ENCODE assay signal across 20 cellular contexts in the genomic region with DNA sequence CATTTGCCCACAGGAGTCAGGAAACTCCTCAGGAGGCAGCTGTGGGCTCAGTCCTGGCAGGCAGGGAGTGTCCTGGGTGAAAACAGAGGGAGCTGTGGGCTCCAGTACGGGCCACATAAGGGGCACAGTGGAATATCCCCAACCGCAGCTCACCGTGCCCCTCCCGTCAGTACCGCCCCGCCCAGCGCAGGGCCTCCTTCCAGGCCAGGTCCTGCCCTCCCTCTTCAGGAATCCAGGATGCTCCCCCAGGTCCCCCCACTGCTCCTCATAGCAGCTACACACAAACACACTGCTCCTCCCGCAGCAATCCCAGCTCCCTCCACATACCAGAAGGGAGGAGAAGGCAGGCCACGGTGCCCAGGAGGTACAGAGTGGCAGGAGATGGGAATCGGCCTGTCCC.
A peak's percentile ranks its signal among the peaks of the same experiment; 100 is the strongest.
DNase-seq lines count a peak whose midpoint lies in the region; ATAC-seq, FAIRE-seq and TF ChIP-seq lines count a peak whose summit lies in the region.
"Had no signal": no experiment of that assay in that cellular context is flagged by ENCODE, and none has a peak within 500 bp of the region (broad histone marks: within the 10 kb centered on the region; RNA-seq: fewer than 3 reads in every experiment).

No MANE protein-coding gene starts in this region.

- H3K27me3 Mint-ChIP-seq in GM23338 (ENCODE audit: insufficient read depth, low read depth, poor library complexity) (no peaks in the 10 kb centered on the region), astrocyte (ENCODE audit: low read depth, unreplicated experiment) (no peaks in the 10 kb centered on the region)
- H3K27me3 Mint-ChIP-seq: activated CD8-positive, alpha-beta memory T cell treated with anti-CD3 and anti-CD28 coated beads, Interleukin-2, amount 10 ng/mL, durations not matched to agents 7 days and 5 days; CD4-positive, alpha-beta T cell had no signal

- no peaks in the 10 kb centered on the region for H3K79me2 ChIP-seq in GM23338 (replicated peaks; ENCODE audit: insufficient read depth)
- no peaks in the 10 kb centered on the region for H3K79me2 ChIP-seq in astrocyte (ENCODE audit: insufficient read depth, low read length)

- H3K4me1 ChIP-seq in GM23338 (ENCODE audit: insufficient read depth) (no peaks in the 10 kb centered on the region; the same call in none of the 2 replicates), astrocyte (ENCODE audit: insufficient read depth, low read length) (peaks cover 9% of the 10 kb centered on the region), lower lobe of right lung (peaks cover 56% of the 10 kb centered on the region)
- H3K4me1 ChIP-seq: colonic mucosa had no signal

- intact Hi-C loops in lower lobe of right lung (cut with DNase I): no loop called here

- peak; percentile 82 for ATAC-seq in GM23338
- ATAC-seq in lower lobe of right lung: peak; percentile 10 to 31
- ATAC-seq in GM21576 (IDR thresholded peaks at IDR 0.05; ENCODE audit: unreplicated experiment): no peak
- no peak for ATAC-seq in HG03432 (IDR thresholded peaks at IDR 0.05; ENCODE audit: unreplicated experiment)
- ATAC-seq: activated CD4-positive, CD25-positive, alpha-beta regulatory T cell treated with anti-CD3 and anti-CD28 coated beads, Interleukin-2, amount 50 U/mL, for 24 hours; activated CD8-positive, alpha-beta memory T cell treated with anti-CD3 and anti-CD28 coated beads, Interleukin-2, amount 10 ng/mL, durations not matched to agents 7 days and 5 days had no signal

- H3K9ac ChIP-seq in astrocyte (ENCODE audit: low read length): no peak overlapping the region
- H3K9ac ChIP-seq: GM23248 had no signal

- no peaks in the 10 kb centered on the region for H3K9me3 ChIP-seq in astrocyte (ENCODE audit: insufficient read depth, low read depth, low read length)
- no peaks in the 10 kb centered on the region for H3K9me3 ChIP-seq in lower lobe of right lung
- H3K9me3 ChIP-seq: colonic mucosa had no signal

- no peak overlapping the region for H3K4me2 ChIP-seq in GM23338
- no peak overlapping the region for H3K4me2 ChIP-seq in astrocyte (ENCODE audit: low read length)

- H3K9me3 Mint-ChIP-seq in GM23338: no peaks in the 10 kb centered on the region
- no peaks in the 10 kb centered on the region for H3K9me3 Mint-ChIP-seq in astrocyte (ENCODE audit: unreplicated experiment)
- H3K9me3 Mint-ChIP-seq: CD4-positive, alpha-beta T cell; immature natural killer cell; neural crest cell had no signal

- no peak overlapping the region for H3K4me3 ChIP-seq in GM23338
- no peak overlapping the region for H3K4me3 ChIP-seq in astrocyte (ENCODE audit: insufficient read depth, low read depth, low read length)
- H3K4me3 ChIP-seq in lower lobe of right lung: no peak overlapping the region
- H3K4me3 ChIP-seq in skin epidermis: no peak overlapping the region
- H3K4me3 ChIP-seq: colonic mucosa, GM23248 had no signal

- H3K27ac Mint-ChIP-seq in GM23338 (0 out of 2 replicates have a peak overlapping the region, but pooled peaks have one; percentile 11), astrocyte (ENCODE audit: unreplicated experiment) (peak overlapping the region; percentile 71)
- H3K27ac Mint-ChIP-seq: activated CD8-positive, alpha-beta memory T cell treated with anti-CD3 and anti-CD28 coated beads, Interleukin-2, amount 10 ng/mL, durations not matched to agents 7 days and 5 days; immature natural killer cell had no signal

- H3K36me3 Mint-ChIP-seq in GM23338 (ENCODE audit: low read depth) (no peaks in the 10 kb centered on the region; the same call in 2 of the 3 replicates), astrocyte (ENCODE audit: low read depth, unreplicated experiment) (peaks cover 28% of the 10 kb centered on the region)
- H3K36me3 Mint-ChIP-seq: activated CD8-positive, alpha-beta memory T cell treated with anti-CD3 and anti-CD28 coated beads, Interleukin-2, amount 10 ng/mL, durations not matched to agents 7 days and 5 days; immature natural killer cell had no signal

- no peak overlapping the region for H2AFZ ChIP-seq in GM23338
- H2AFZ ChIP-seq in astrocyte (ENCODE audit: low read depth, low read length): no peak overlapping the region
- H2AFZ ChIP-seq: GM23248 had no signal

- H3K4me1 Mint-ChIP-seq in GM23338 (peaks cover 12% of the 10 kb centered on the region), astrocyte (ENCODE audit: low read depth, unreplicated experiment) (peaks cover 12% of the 10 kb centered on the region)
- H3K4me1 Mint-ChIP-seq: activated CD8-positive, alpha-beta memory T cell treated with anti-CD3 and anti-CD28 coated beads, Interleukin-2, amount 10 ng/mL, durations not matched to agents 7 days and 5 days; immature natural killer cell had no signal

- no peak for FAIRE-seq in astrocyte (lab: Jason Lieb, UNC)
- FAIRE-seq: endothelial cell of umbilical vein had no signal

- H3F3A ChIP-seq in GM23338 (replicated peaks; ENCODE audit: low read depth): no peaks in the 10 kb centered on the region

- H3K9me2 ChIP-seq in GM23338 (ENCODE audit: insufficient read depth): no peaks in the 10 kb centered on the region

- DNase-seq in GM23338 (ENCODE audit: low spot score) (peak; percentile 33), astrocyte (ENCODE audit: low read depth) (no peak), lower lobe of right lung (peak; percentile 42), retina (no peak), NCI-H2227 treated with DMSO at 0.1 percent for 48 hours (lab: John Stamatoyannopoulos, UW) (no peak)
- DNase-seq: ACHN; activated CD8-positive, alpha-beta memory T cell treated with anti-CD3 and anti-CD28 coated beads, Interleukin-2, amount 10 ng/mL, durations not matched to agents 7 days and 5 days; activated gamma-delta T cell; colonic mucosa; GM23248; immature natural killer cell; NCI-H1436; stimulated activated CD4-positive, alpha-beta T cell treated with anti-CD3 and anti-CD28 coated beads, Interleukin-4, amount 100 ng/mL, for 24 hours had no signal

- H3K27me3 ChIP-seq in GM23338 (ENCODE audit: insufficient read depth) (no peaks in the 10 kb centered on the region), astrocyte (ENCODE audit: insufficient read depth, low read length) (no peaks in the 10 kb centered on the region), lower lobe of right lung (ENCODE audit: low read depth) (no peaks in the 10 kb centered on the region)
- H3K27me3 ChIP-seq: colonic mucosa had no signal

- H3K36me3 ChIP-seq in GM23338 (ENCODE audit: insufficient read depth): no peaks in the 10 kb centered on the region
- peaks cover 7% of the 10 kb centered on the region for H3K36me3 ChIP-seq in astrocyte (ENCODE audit: insufficient read depth, low read length)
- peaks cover 22% of the 10 kb centered on the region for H3K36me3 ChIP-seq in lower lobe of right lung
- H3K36me3 ChIP-seq: colonic mucosa had no signal

- H4K20me1 ChIP-seq in GM23338 (replicated peaks; ENCODE audit: insufficient read depth) (no peaks in the 10 kb centered on the region), astrocyte (ENCODE audit: insufficient read depth, low read length) (peaks cover 64% of the 10 kb centered on the region)

- no peak overlapping the region for H3K4me3 Mint-ChIP-seq in GM23338
- H3K4me3 Mint-ChIP-seq in astrocyte (ENCODE audit: unreplicated experiment): no peak overlapping the region
- H3K4me3 Mint-ChIP-seq: activated CD8-positive, alpha-beta memory T cell treated with anti-CD3 and anti-CD28 coated beads, Interleukin-2, amount 10 ng/mL, durations not matched to agents 7 days and 5 days; CD4-positive, alpha-beta T cell; immature natural killer cell; neural crest cell had no signal

- TF ChIP-seq CTCF in GM23338 (conservative IDR thresholded peaks at IDR 0.05; ENCODE audit: low read depth in 2 of 2): no peak
- no peak for TF ChIP-seq CTCF in astrocyte (IDR thresholded peaks at IDR 0.05; ENCODE audit: insufficient read depth, low read depth, low read length)
- no peak for TF ChIP-seq CTCF in lower lobe of right lung (IDR thresholded peaks at IDR 0.05)

- H3K27ac ChIP-seq in GM23338 (ENCODE audit: low read depth) (no peak overlapping the region), astrocyte (ENCODE audit: low read depth, low read length) (no peak overlapping the region), lower lobe of right lung (peak overlapping the region; percentile 53), skin epidermis (peak overlapping the region in 12 of 21 experiments; percentile 2 to 64 (median 26))
- H3K27ac ChIP-seq: colonic mucosa, GM23248 had no signal

Comparison
In these comparisons a context has a peak if more than half of its experiments do, and no peak if none do; other contexts are left out.
1. ATAC-seq: peak in GM23338 (single experiment) and lower lobe of right lung (2 of 2); none in GM21576 (single experiment) and HG03432 (single experiment).
2. DNase-seq: peak in GM23338 (single experiment) and lower lobe of right lung (single experiment); none in astrocyte (single experiment), retina (single experiment) and NCI-H2227 treated with DMSO at 0.1 percent for 48 hours (single experiment).
3. H3K27ac ChIP-seq: peak in lower lobe of right lung (single experiment) and skin epidermis (12 of 21); none in GM23338 (single experiment) and astrocyte (single experiment).